ENCODE assay signal across 25 cellular contexts in genomic region chr4:20528508-20528907, GRCh38.
A peak's percentile ranks its signal among the peaks of the same experiment; 100 is the strongest.
DNase-seq lines count a peak whose midpoint lies in the region; ATAC-seq, FAIRE-seq and TF ChIP-seq lines count a peak whose summit lies in the region.
"Had no signal": no experiment of that assay in that cellular context is flagged by ENCODE, and none has a peak within 500 bp of the region (broad histone marks: within the 10 kb centered on the region; RNA-seq: fewer than 3 reads in every experiment).

No MANE protein-coding gene starts in this region.

- ATAC-seq in HG02798 (IDR thresholded peaks at IDR 0.05; ENCODE audit: poor library complexity, unreplicated experiment) (no peak), GM21423 (IDR thresholded peaks at IDR 0.05; ENCODE audit: unreplicated experiment) (no peak)
- ATAC-seq: activated T-cell treated with anti-CD3 and anti-CD28 coated beads, Interleukin-2, amount 50 U/mL, for 72 hours; GM23338; naive thymus-derived CD4-positive, alpha-beta T cell; right cardiac atrium had no signal

- H3K36me3 ChIP-seq in bronchial epithelial cell (ENCODE audit: control insufficient read depth, insufficient read depth, low read length): no peaks in the 10 kb centered on the region
- H3K36me3 ChIP-seq: BLaER1 treated with 17β-estradiol and CSF1 and Interleukin-3, amounts not matched to agents 10 nM and 100 nM had no signal

- DNase-seq in A172 (ENCODE audit: low spot score) (peak; percentile 42), HPDE6-E6E7 (ENCODE audit: extremely low spot score) (peak; percentile 12), bronchial epithelial cell (ENCODE audit: low read depth) (peak; percentile 60), iris pigment epithelial cell (ENCODE audit: low read depth) (peak; percentile 46), iPS-NIHi7 (ENCODE audit: extremely low spot score) (no peak), MV-4-11 (lab: John Stamatoyannopoulos, UW) (no peak)
- DNase-seq: 8988T; activated CD4-positive, CD25-positive, alpha-beta regulatory T cell treated with anti-CD3 and anti-CD28 coated beads, Interleukin-2, amount 50 U/mL, for 72 hours; activated T-cell treated with anti-CD3 and anti-CD28 coated beads, Interleukin-2, amount 50 U/mL, for 72 hours; Calu3; effector memory CD4-positive, alpha-beta T cell; KBM-7; naive thymus-derived CD4-positive, alpha-beta T cell; NCI-H1092; NCI-H2081; NCI-H510A; right cardiac atrium; stimulated activated CD8-positive, alpha-beta memory T cell treated with anti-CD3 and anti-CD28 coated beads, Interleukin-4, amount 100 ng/mL, for 48 hours; SW 1271 had no signal

- TF ChIP-seq CTCF in bronchial epithelial cell (IDR thresholded peaks at IDR 0.05; ENCODE audit: insufficient read depth, low read length, severe bottlenecking): no peak

- no peak overlapping the region for H3K4me3 ChIP-seq in bronchial epithelial cell (ENCODE audit: low read depth, low read length)
- H3K4me3 ChIP-seq: ascending aorta; BLaER1 treated with 17β-estradiol and CSF1 and Interleukin-3, amounts not matched to agents 10 nM and 100 nM; GM23338 had no signal

- no peaks in the 10 kb centered on the region for H3K27me3 ChIP-seq in bronchial epithelial cell (ENCODE audit: control insufficient read depth, insufficient read depth, low read length)
- H3K27me3 ChIP-seq: ascending aorta; BLaER1 treated with 17β-estradiol and CSF1 and Interleukin-3, amounts not matched to agents 10 nM and 100 nM had no signal

- FAIRE-seq in bronchial epithelial cell (lab: Jason Lieb, UNC): no peak
- FAIRE-seq: G401.6 had no signal

Comparison
In these comparisons a context has a peak if more than half of its experiments do, and no peak if none do; other contexts are left out.
1. DNase-seq: peak in A172 (single experiment), HPDE6-E6E7 (single experiment), bronchial epithelial cell (single experiment) and iris pigment epithelial cell (single experiment); none in iPS-NIHi7 (single experiment) and MV-4-11 (single experiment).